9 cellular contexts compared by ENCODE assay signal in genomic region chr4:80335554-80336358, GRCh38. TPM values are rescaled to one million over a fixed set of nuclear protein-coding genes. Genes with fewer than 3 reads are reported as not detected.
DNase-seq lines count a peak whose midpoint lies in the region; ATAC-seq and TF ChIP-seq lines count a peak whose summit lies in the region.
"Had no signal": no experiment of that assay in that cellular context is flagged by ENCODE, and none has a peak within 500 bp of the region (broad histone marks: within the 10 kb centered on the region; RNA-seq: fewer than 3 reads in every experiment).

Gene CFAP299 (plus strand): TSS chr4:80335730.

- H3K4me1 ChIP-seq in duodenal mucosa (ENCODE audit: control insufficient read depth in 1 of 2, insufficient read depth in 2 of 2, low read length in 2 of 2) (peaks cover 0 to 6% of the 10 kb centered on the region in 2 donors), right lobe of liver (no peaks in the 10 kb centered on the region)

- H3K27me3 Mint-ChIP-seq in activated CD4-positive, alpha-beta T cell treated with anti-CD3 and anti-CD28 coated beads for 36 hours, result peaks cover 19% of the 10 kb centered on the region

- POLR2A ChIA-PET in activated CD4-positive, alpha-beta T cell treated with anti-CD3 and anti-CD28 coated beads for 36 hours (lab: Charles Lee), result no interaction called here

- H3K9me3 Mint-ChIP-seq in activated CD4-positive, alpha-beta T cell treated with anti-CD3 and anti-CD28 coated beads for 36 hours (ENCODE audit: low read depth), result no peaks in the 10 kb centered on the region

- no peaks in the 10 kb centered on the region for H3K36me3 Mint-ChIP-seq in activated CD4-positive, alpha-beta T cell treated with anti-CD3 and anti-CD28 coated beads for 36 hours (ENCODE audit: low read depth)

- peak within 1 kb of the TSS in 1 of 2 donors; percentile 9 for H3K9ac ChIP-seq in duodenal mucosa (ENCODE audit: low read depth in 1 of 2, low read length in 2 of 2)

- TF ChIP-seq POLR2A in right lobe of liver (IDR thresholded peaks at IDR 0.05), result no peak

- H3K27me3 ChIP-seq in duodenal mucosa (ENCODE audit: control insufficient read depth in 1 of 2, insufficient read depth in 2 of 2, low read length in 2 of 2) (peaks cover 0 to 18% of the 10 kb centered on the region in 2 donors), right lobe of liver (no peaks in the 10 kb centered on the region)

- intact Hi-C loops in activated CD4-positive, alpha-beta T cell treated with anti-CD3 and anti-CD28 coated beads for 36 hours (cut with DNase I, micrococcal nuclease), result loop anchor here in 1 of 2 experiments (10.0 kb wide), 1 partner anchor 1381 kb away; no protein-coding TSS in a partner anchor
- intact Hi-C loops in right lobe of liver (cut with DNase I), result no loop called here

- 0% methylated on average over 17 of the region's 49 CpGs for WGBS in right lobe of liver (ENCODE audit: insufficient coverage, low coverage, low lambda C conversion rate, missing lambda C conversion rate)

- H3K36me3 ChIP-seq in duodenal mucosa (ENCODE audit: control insufficient read depth in 1 of 2, insufficient read depth in 2 of 2, low read length in 2 of 2) (no peaks in the 10 kb centered on the region), right lobe of liver (no peaks in the 10 kb centered on the region)

- H3K9me3 ChIP-seq in duodenal mucosa (ENCODE audit: control insufficient read depth in 1 of 2, low read length in 2 of 2), result no peaks in the 10 kb centered on the region
- no peaks in the 10 kb centered on the region for H3K9me3 ChIP-seq in right lobe of liver

- no peak within 1 kb of the TSS for H3K27ac ChIP-seq in 22Rv1
- no peak within 1 kb of the TSS for H3K27ac ChIP-seq in duodenal mucosa (ENCODE audit: low read depth, low read length)
- H3K27ac ChIP-seq in right lobe of liver, result peak within 1 kb of the TSS in 1 of 3 donors; percentile 35

- peak; percentile 59 for DNase-seq in NCI-H2171 (lab: John Stamatoyannopoulos, UW)
- DNase-seq in activated CD4-positive, alpha-beta T cell treated with anti-CD3 and anti-CD28 coated beads for 36 hours, result peak; percentile 82
- peak; percentile 90 to 94 (median 93) for DNase-seq in right lobe of liver
- peak; percentile 58 to 60 for DNase-seq in stimulated activated CD4-positive, alpha-beta T cell treated with anti-CD3 and anti-CD28 coated beads, Interleukin-4, amount 100 ng/mL, for 48 hours (ENCODE audit: low read depth in 2 of 2)
- DNase-seq: DND-41 had no signal

- CTCF ChIA-PET in activated CD4-positive, alpha-beta T cell treated with anti-CD3 and anti-CD28 coated beads for 36 hours (lab: Charles Lee), result interaction anchor here (0.7 to 1.2 kb wide), 3 partner anchors 8 to 210 kb away, joined by 3 to 4 read pairs (median 3); no protein-coding TSS in a partner anchor

- ATAC-seq in GM18519 (IDR thresholded peaks at IDR 0.05; ENCODE audit: low FRiP score, unreplicated experiment) (peak; percentile 95), HG03060 (IDR thresholded peaks at IDR 0.05; ENCODE audit: low read depth, unreplicated experiment) (peak; percentile 91), right lobe of liver (peak; percentile 97 to 98 (median 98))
- peak; percentile 93 for ATAC-seq in activated CD4-positive, alpha-beta T cell treated with anti-CD3 and anti-CD28 coated beads for 36 hours

- TF ChIP-seq CTCF in 22Rv1 (IDR thresholded peaks at IDR 0.05) (peak; percentile 43), right lobe of liver (IDR thresholded peaks at IDR 0.05) (peak; percentile 33 to 59 (median 55))

- peaks cover 9% of the 10 kb centered on the region for H3K4me1 Mint-ChIP-seq in activated CD4-positive, alpha-beta T cell treated with anti-CD3 and anti-CD28 coated beads for 36 hours

- peak within 1 kb of the TSS; percentile 87 for H3K4me3 ChIP-seq in duodenal mucosa (ENCODE audit: low read depth in 1 of 2, low read length in 2 of 2)
- H3K4me3 ChIP-seq in right lobe of liver, result peak within 1 kb of the TSS; percentile 48 to 73 (median 61)

- no peak within 1 kb of the TSS for H3K27ac Mint-ChIP-seq in activated CD4-positive, alpha-beta T cell treated with anti-CD3 and anti-CD28 coated beads for 36 hours

- H3K4me3 Mint-ChIP-seq in activated CD4-positive, alpha-beta T cell treated with anti-CD3 and anti-CD28 coated beads for 36 hours, result peak within 1 kb of the TSS; percentile 76

RNA-seq across cellular contexts. Expression of gene CFAP299, which starts in this region (rescaled TPM):
- not detected for total RNA-seq in activated CD4-positive, alpha-beta T cell treated with anti-CD3 and anti-CD28 coated beads for 36 hours
- not detected for total RNA-seq in right lobe of liver

Comparison
In these comparisons a context has a peak if more than half of its experiments do, and no peak if none do; other contexts are left out.
1. Peak in DNase-seq and ATAC-seq in activated CD4-positive, alpha-beta T cell treated with anti-CD3 and anti-CD28 coated beads for 36 hours; RNA of the gene not detected or under 1 TPM.
2. Peak in DNase-seq, ATAC-seq and H3K4me3 ChIP-seq in right lobe of liver; RNA of the gene not detected or under 1 TPM.